12 cellular contexts compared by ENCODE assay signal in genomic region chr1:248794663-248795062, GRCh38. TPM values are rescaled to one million over a fixed set of nuclear protein-coding genes. Genes with fewer than 3 reads are reported as not detected.
"Had no signal": no experiment of that assay in that cellular context is flagged by ENCODE, and none has a peak within 500 bp of the region (broad histone marks: within the 10 kb centered on the region; RNA-seq: fewer than 3 reads in every experiment).

No MANE protein-coding gene starts in this region.

RNA-seq across cellular contexts. Expression of gene LYPD8, which starts 39.1 kb away (rescaled TPM):
- total RNA-seq: activated CD4-positive, alpha-beta memory T cell treated with anti-CD3 and anti-CD28 coated beads, Interleukin-2, amount 10 ng/mL, durations not matched to agents 7 days and 5 days; activated CD4-positive, alpha-beta T cell treated with anti-CD3 and anti-CD28 coated beads for 36 hours; activated CD4-positive, alpha-beta T cell treated with anti-CD3 and anti-CD28 coated beads, Interleukin-2, amount 10 ng/mL, durations not matched to agents 7 days and 5 days; activated CD8-positive, alpha-beta memory T cell treated with anti-CD3 and anti-CD28 coated beads, Interleukin-2, amount 10 ng/mL, durations not matched to agents 7 days and 5 days; activated CD8-positive, alpha-beta T cell treated with anti-CD3 and anti-CD28 coated beads, Interleukin-2, amount 10 ng/mL, durations not matched to agents 7 days and 5 days; activated naive CD8-positive, alpha-beta T cell treated with anti-CD3 and anti-CD28 coated beads, Interleukin-2, amount 10 ng/mL, durations not matched to agents 7 days and 5 days; activated T-helper 2 cell treated with anti-CD3 and anti-CD28 coated beads, Interferon-gamma antibody, Interleukin-2, Interleukin-4, amounts not matched to agents 10 μg/mL and 5 μg/mL and 100 μg/mL, durations not matched to agents 14 hours and 24 hours and 36 hours; ascending aorta; bronchial epithelial cell; cardiac muscle cell; chondrocyte; WTC11 had no signal
- polyA plus RNA-seq: cardiac muscle cell had no signal
